In the genomic region with DNA sequence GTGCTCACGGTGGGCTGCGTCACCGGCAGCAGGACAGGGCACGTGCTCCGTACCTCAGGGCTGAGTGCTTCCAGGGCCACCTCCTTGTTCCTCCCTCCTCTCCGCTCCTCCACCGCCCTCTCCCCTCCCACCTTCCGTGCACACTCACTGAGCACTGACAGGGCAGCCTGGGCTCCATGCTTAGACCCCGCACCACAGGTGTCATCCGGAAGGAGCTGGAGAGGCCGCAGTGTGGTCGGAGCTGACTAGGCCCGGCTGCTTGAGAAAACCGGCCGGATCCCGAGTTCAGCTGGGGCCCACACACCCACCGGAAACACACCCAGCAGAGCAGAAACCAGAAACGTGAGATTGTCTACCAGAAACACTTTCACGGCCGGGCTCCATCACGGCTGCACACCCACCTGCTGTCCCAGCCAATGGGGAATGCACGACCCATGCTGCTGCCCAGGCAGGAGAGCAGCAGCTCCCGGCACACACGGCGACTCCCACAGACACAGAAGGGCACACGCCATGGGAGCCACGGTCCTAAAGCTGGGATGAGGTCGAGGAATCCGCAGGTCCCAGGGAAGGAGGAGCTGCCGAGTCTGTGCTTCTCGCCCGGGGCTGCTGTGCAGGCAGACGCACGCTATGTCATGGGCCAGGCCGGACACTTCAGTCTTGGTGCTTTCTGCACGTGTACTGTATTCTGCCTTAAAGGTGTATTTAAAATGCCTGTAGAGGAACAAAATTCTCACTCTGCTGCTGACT, we compare ENCODE assay signal across 21 cellular contexts.
"Had no signal": no experiment of that assay in that cellular context is flagged by ENCODE, and none has a peak within 500 bp of the region (broad histone marks: within the 10 kb centered on the region; RNA-seq: fewer than 3 reads in every experiment).

No MANE protein-coding gene starts in this region.

- H3K4me2 ChIP-seq: hepatocyte had no signal

- H3K36me3 ChIP-seq: ascending aorta, tibial artery had no signal

- H3K27me3 ChIP-seq: ascending aorta, hepatocyte, tibial artery had no signal

- H3K36me3 Mint-ChIP-seq: memory B cell, naive B cell had no signal

- H3K27ac ChIP-seq: ascending aorta, hepatocyte, tibial artery, VCaP had no signal

- ATAC-seq: activated T-cell treated with anti-CD3 and anti-CD28 coated beads, Interleukin-2, amount 50 U/mL, for 72 hours; effector memory CD8-positive, alpha-beta T cell; mucosa of descending colon; stimulated activated naive CD8-positive, alpha-beta T cell treated with anti-CD3 and anti-CD28 coated beads, Interleukin-15, Interleukin-2, amounts not matched to agents 100 U/mL and 50 U/mL, for 24 hours; T-helper 17 cell had no signal

- H3K79me2 ChIP-seq: hepatocyte had no signal

- H3K9me3 ChIP-seq: ascending aorta, mucosa of descending colon, tibial artery had no signal

- H3K27ac Mint-ChIP-seq: activated T-cell treated with anti-CD3 and anti-CD28 coated beads, Interleukin-2, amount 50 U/mL, for 72 hours; effector memory CD8-positive, alpha-beta T cell; memory B cell; naive B cell; T-helper 17 cell had no signal

- H3K4me3 ChIP-seq: ascending aorta, hepatocyte, mucosa of descending colon, tibial artery had no signal

- H3K4me3 Mint-ChIP-seq: activated T-cell treated with anti-CD3 and anti-CD28 coated beads, Interleukin-2, amount 50 U/mL, for 72 hours; effector memory CD8-positive, alpha-beta T cell; memory B cell; naive B cell; T-helper 17 cell had no signal

- H3K4me1 Mint-ChIP-seq: memory B cell, naive B cell, T-helper 17 cell had no signal

- DNase-seq: activated CD4-positive, alpha-beta T cell treated with anti-CD3 and anti-CD28 coated beads, Interleukin-2, amount 50 U/mL, for 1 hour; activated CD4-positive, CD25-positive, alpha-beta regulatory T cell treated with anti-CD3 and anti-CD28 coated beads, Interleukin-2, amount 50 U/mL, for 72 hours; activated effector memory CD4-positive, alpha-beta T cell treated with anti-CD3 and anti-CD28 coated beads, Interleukin-2, amount 50 U/mL, for 16 hours; activated naive CD4-positive, alpha-beta T cell treated with anti-CD3 and anti-CD28 coated beads, Interleukin-2, amount 50 U/mL, for 16 hours; activated T-cell treated with anti-CD3 and anti-CD28 coated beads, Interleukin-2, amount 50 U/mL, for 72 hours; effector memory CD8-positive, alpha-beta T cell; naive B cell; nucleus accumbens; retina; stimulated activated CD4-positive, alpha-beta T cell treated with anti-CD3 and anti-CD28 coated beads, Interleukin-12 subunit alpha, Interleukin-12 subunit beta, amount 100 ng/mL, for 4 hours; stimulated activated CD4-positive, alpha-beta T cell treated with anti-CD3 and anti-CD28 coated beads, Interleukin-2, amount 100 ng/mL, for 24 hours; stimulated activated naive CD8-positive, alpha-beta T cell treated with anti-CD3 and anti-CD28 coated beads, Interleukin-15, Interleukin-2, amounts not matched to agents 100 U/mL and 50 U/mL, for 24 hours; substantia nigra; T-helper 17 cell; tibial artery had no signal

- FAIRE-seq: islet of Langerhans had no signal

- H2AFZ ChIP-seq: hepatocyte had no signal

- H3K9me3 Mint-ChIP-seq: activated T-cell treated with anti-CD3 and anti-CD28 coated beads, Interleukin-2, amount 50 U/mL, for 72 hours; effector memory CD8-positive, alpha-beta T cell; memory B cell had no signal
